Comparison of ENCODE assay signal across 14 cellular contexts in the genomic region with DNA sequence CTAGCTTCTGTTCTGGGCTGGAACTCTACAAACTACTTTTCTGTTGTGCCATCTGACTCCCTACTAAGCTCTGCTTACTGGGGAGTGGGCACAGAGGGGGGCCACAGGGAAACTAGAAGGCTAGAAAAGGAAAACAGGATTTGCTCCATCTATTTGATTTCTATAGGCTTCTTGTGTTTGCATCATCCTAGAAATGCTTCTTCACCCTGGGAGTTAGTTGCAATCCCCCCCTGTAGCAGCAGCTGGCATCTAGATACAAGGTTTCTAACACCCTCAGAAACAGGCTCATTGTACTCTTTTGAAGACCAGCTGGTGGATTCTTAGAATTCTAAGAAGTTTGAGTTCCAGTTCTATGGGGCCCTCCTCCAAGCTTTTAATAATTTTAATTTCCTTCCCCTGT.
DNase-seq lines count a peak whose midpoint lies in the region; FAIRE-seq and TF ChIP-seq lines count a peak whose summit lies in the region.
"Had no signal": no experiment of that assay in that cellular context is flagged by ENCODE, and none has a peak within 500 bp of the region (broad histone marks: within the 10 kb centered on the region; RNA-seq: fewer than 3 reads in every experiment).

No MANE protein-coding gene starts in this region.

- no peak for TF ChIP-seq EP300 in H1 (IDR thresholded peaks at IDR 0.05; ENCODE audit: borderline replicate concordance in 1 of 2, low read depth in 2 of 2, low read length in 2 of 2)

- no peak for FAIRE-seq in H1 (lab: Jason Lieb, UNC)
- FAIRE-seq: H54 had no signal

- H3K4me3 ChIP-seq in H1 (ENCODE audit: extremely low read depth in 1 of 4, insufficient read depth in 2 of 4, low read depth in 3 of 4, low read length in 4 of 4) (no peak overlapping the region), neuronal stem cell (ENCODE audit: low read length in 2 of 2) (no peak overlapping the region)
- H3K4me3 ChIP-seq: BLaER1 had no signal

- H3K14ac ChIP-seq in H1 (ENCODE audit: insufficient read length) (no peak overlapping the region), neuronal stem cell (ENCODE audit: low read length) (no peak overlapping the region)

- H3K4me1 Mint-ChIP-seq in activated CD4-positive, alpha-beta memory T cell treated with anti-CD3 and anti-CD28 coated beads, Interleukin-2, amount 10 ng/mL, durations not matched to agents 7 days and 5 days, result no peaks in the 10 kb centered on the region
- H3K4me1 Mint-ChIP-seq: CD8-positive, alpha-beta memory T cell had no signal

- no peak overlapping the region for H3K27ac Mint-ChIP-seq in activated CD4-positive, alpha-beta memory T cell treated with anti-CD3 and anti-CD28 coated beads, Interleukin-2, amount 10 ng/mL, durations not matched to agents 7 days and 5 days

- no peaks in the 10 kb centered on the region for H3K4me1 ChIP-seq in H1 (replicated peaks in 1 of 4; ENCODE audit: control insufficient read depth in 3 of 4, insufficient read depth in 4 of 4, low read length in 3 of 4)
- no peaks in the 10 kb centered on the region for H3K4me1 ChIP-seq in neuronal stem cell (ENCODE audit: control insufficient read depth in 2 of 2, insufficient read depth in 1 of 2, low read depth in 1 of 2, low read length in 2 of 2)
- H3K4me1 ChIP-seq: BLaER1, Caco-2 had no signal

- H3K9ac ChIP-seq in H1 (replicated peaks in 1 of 4; ENCODE audit: extremely low read depth in 1 of 4, low read depth in 3 of 4, low read length in 3 of 4), result no peak overlapping the region
- H3K9ac ChIP-seq in neuronal stem cell (ENCODE audit: low read depth, low read length, poor library complexity), result no peak overlapping the region
- H3K9ac ChIP-seq: BLaER1 had no signal

- DNase-seq in DMS 273 (lab: John Stamatoyannopoulos, UW; ENCODE audit: unreplicated experiment), result peak; percentile 1
- DNase-seq in DMS 273 treated with DMSO at 0.1 percent for 48 hours (lab: John Stamatoyannopoulos, UW), result no peak
- peak; percentile 14 for DNase-seq in OCI-M1 (lab: John Stamatoyannopoulos, UW)
- DNase-seq in H1 (ENCODE audit: low read depth in 1 of 2, low spot score in 2 of 2), result no peak
- DNase-seq in neuronal stem cell (ENCODE audit: low spot score), result peak; percentile 12
- no peak for DNase-seq in activated CD4-positive, alpha-beta memory T cell treated with anti-CD3 and anti-CD28 coated beads, Interleukin-2, amount 10 ng/mL, durations not matched to agents 7 days and 5 days
- no peak for DNase-seq in NCI-H1694 (lab: John Stamatoyannopoulos, UW)
- DNase-seq in NK-92 (lab: John Stamatoyannopoulos, UW; ENCODE audit: unreplicated experiment), result no peak
- DNase-seq: AML-193; Caco-2; CD8-positive, alpha-beta memory T cell had no signal

- H3K9me3 ChIP-seq in H1 (ENCODE audit: insufficient read depth in 2 of 2, low read depth in 1 of 2, low read length in 1 of 2) (no peaks in the 10 kb centered on the region), neuronal stem cell (replicated peaks in 1 of 2; ENCODE audit: control insufficient read depth in 2 of 2, insufficient read depth in 1 of 2, low read depth in 1 of 2, low read length in 2 of 2) (no peaks in the 10 kb centered on the region)
- H3K9me3 ChIP-seq: BLaER1, Caco-2 had no signal

- H2AK5ac ChIP-seq in H1 (ENCODE audit: low read depth, low read length), result no peak overlapping the region
- no peak overlapping the region for H2AK5ac ChIP-seq in neuronal stem cell (ENCODE audit: low read depth, low read length)

- H3K27me3 Mint-ChIP-seq in activated CD4-positive, alpha-beta memory T cell treated with anti-CD3 and anti-CD28 coated beads, Interleukin-2, amount 10 ng/mL, durations not matched to agents 7 days and 5 days, result no peaks in the 10 kb centered on the region
- H3K27me3 Mint-ChIP-seq: CD8-positive, alpha-beta memory T cell had no signal

- H2BK120ac ChIP-seq in H1 (replicated peaks; ENCODE audit: low read depth, low read length) (no peak overlapping the region), neuronal stem cell (ENCODE audit: low read depth, low read length) (no peak overlapping the region)

- no peaks in the 10 kb centered on the region for H3K36me3 Mint-ChIP-seq in activated CD4-positive, alpha-beta memory T cell treated with anti-CD3 and anti-CD28 coated beads, Interleukin-2, amount 10 ng/mL, durations not matched to agents 7 days and 5 days (ENCODE audit: low read depth)
- H3K36me3 Mint-ChIP-seq: CD8-positive, alpha-beta memory T cell had no signal

- H3K27ac ChIP-seq in H1 (ENCODE audit: low read depth, low read length) (no peak overlapping the region), neuronal stem cell (replicated peaks; ENCODE audit: low read length) (peak overlapping the region; percentile 43)
- H3K27ac ChIP-seq: 22Rv1, BLaER1 had no signal

- H3K4me2 ChIP-seq in H1 (ENCODE audit: insufficient read depth in 1 of 2, low read depth in 2 of 2, low read length in 2 of 2) (no peak overlapping the region), neuronal stem cell (ENCODE audit: insufficient read depth, low read length, poor library complexity, severe bottlenecking) (no peak overlapping the region)
- H3K4me2 ChIP-seq: BLaER1 had no signal

- H2AFZ ChIP-seq in H1 (ENCODE audit: low read length), result peak overlapping the region; percentile 21; the same call in 1 of the 2 replicates
- H2AFZ ChIP-seq in neuronal stem cell (ENCODE audit: low read length), result peak overlapping the region; percentile 22

- no peak overlapping the region for H3K18ac ChIP-seq in H1 (ENCODE audit: extremely low read depth, low read length)
- no peak overlapping the region for H3K18ac ChIP-seq in neuronal stem cell (ENCODE audit: low read length)

- H4K91ac ChIP-seq in H1 (replicated peaks; ENCODE audit: insufficient read length, low read length), result no peak overlapping the region
- H4K91ac ChIP-seq in neuronal stem cell (ENCODE audit: low read depth, low read length, poor library complexity), result no peak overlapping the region

- TF ChIP-seq POLR2A in H1 (IDR thresholded peaks at IDR 0.05; ENCODE audit: control extremely low read depth in 1 of 2, low read depth in 2 of 2, low read length in 2 of 2), result no peak

- H2BK12ac ChIP-seq in H1 (ENCODE audit: low read depth, low read length), result no peak overlapping the region
- H2BK12ac ChIP-seq in neuronal stem cell (ENCODE audit: low read length), result no peak overlapping the region

- no peak overlapping the region for H3K4ac ChIP-seq in H1 (replicated peaks; ENCODE audit: insufficient read length, low read depth, low read length)
- H3K4ac ChIP-seq in neuronal stem cell (ENCODE audit: low read length), result no peak overlapping the region

- TF ChIP-seq RAD21 in H1 (IDR thresholded peaks at IDR 0.05 in 1 of 2, conservative IDR thresholded peaks at IDR 0.05 in 1 of 2; ENCODE audit: low read depth in 2 of 2, low read length in 2 of 2), result peak in 1 of 2 experiments; percentile 30; a peak in 2 of 4 replicates

- H4K5ac ChIP-seq in H1 (ENCODE audit: insufficient read length, low read depth, low read length), result no peak overlapping the region

- H3K23me2 ChIP-seq in H1 (ENCODE audit: low read depth, low read length), result no peaks in the 10 kb centered on the region

- no peak overlapping the region for H2BK15ac ChIP-seq in H1 (ENCODE audit: low read length)
- no peak overlapping the region for H2BK15ac ChIP-seq in neuronal stem cell (ENCODE audit: low read length)

- H3K56ac ChIP-seq in H1 (replicated peaks; ENCODE audit: insufficient read length, low read depth, low read length), result no peak overlapping the region

- no peaks in the 10 kb centered on the region for H3K9me3 Mint-ChIP-seq in activated CD4-positive, alpha-beta memory T cell treated with anti-CD3 and anti-CD28 coated beads, Interleukin-2, amount 10 ng/mL, durations not matched to agents 7 days and 5 days
- H3K9me3 Mint-ChIP-seq: CD8-positive, alpha-beta memory T cell had no signal

- H2BK20ac ChIP-seq in H1 (ENCODE audit: low read length), result no peak overlapping the region

- POLR2A ChIA-PET in H1 (lab: Charles Lee; ENCODE audit: partially characterized antibody), result interaction anchor here (1.2 kb wide), 1 partner anchor 165 kb away, joined by 3 read pairs; no protein-coding TSS in a partner anchor
- POLR2A ChIA-PET in activated CD4-positive, alpha-beta memory T cell treated with anti-CD3 and anti-CD28 coated beads, Interleukin-2, amount 10 ng/mL, durations not matched to agents 7 days and 5 days (lab: Charles Lee), result no interaction called here

- H3K4me3 Mint-ChIP-seq in activated CD4-positive, alpha-beta memory T cell treated with anti-CD3 and anti-CD28 coated beads, Interleukin-2, amount 10 ng/mL, durations not matched to agents 7 days and 5 days, result no peak overlapping the region
- H3K4me3 Mint-ChIP-seq: CD8-positive, alpha-beta memory T cell had no signal

- H4K8ac ChIP-seq in H1 (ENCODE audit: extremely low read depth, insufficient read depth, low read length) (no peak overlapping the region), neuronal stem cell (ENCODE audit: low read depth, low read length) (no peak overlapping the region)

- CTCF ChIA-PET in H1 (lab: Charles Lee; ENCODE audit: partially characterized antibody), result interaction anchor here (1.3 to 2.3 kb wide), 3 partner anchors 27 to 157 kb away, joined by 3 to 5 read pairs (median 5); no protein-coding TSS in a partner anchor
- CTCF ChIA-PET in activated CD4-positive, alpha-beta memory T cell treated with anti-CD3 and anti-CD28 coated beads, Interleukin-2, amount 10 ng/mL, durations not matched to agents 7 days and 5 days (lab: Charles Lee), result interaction anchor here (0.7 kb wide), 2 partner anchors 1362 to 1512 kb away, joined by 4 read pairs; no protein-coding TSS in a partner anchor

- H3K23ac ChIP-seq in H1 (ENCODE audit: insufficient read length), result no peak overlapping the region
- H3K23ac ChIP-seq in neuronal stem cell (ENCODE audit: low read depth, low read length, poor library complexity), result no peak overlapping the region

- H2BK5ac ChIP-seq in H1 (ENCODE audit: low read depth, low read length), result no peak overlapping the region
- no peak overlapping the region for H2BK5ac ChIP-seq in neuronal stem cell (ENCODE audit: low read length)

- no peaks in the 10 kb centered on the region for H3K79me1 ChIP-seq in H1 (ENCODE audit: low read depth, low read length)
- no peaks in the 10 kb centered on the region for H3K79me1 ChIP-seq in neuronal stem cell (ENCODE audit: low read depth, low read length)

- TF ChIP-seq CTCF in H1 (IDR thresholded peaks at IDR 0.05; ENCODE audit: control extremely low read depth in 1 of 3, insufficient read depth in 1 of 3, low read depth in 1 of 3, low read length in 3 of 3), result no peak

- no peaks in the 10 kb centered on the region for H3K79me2 ChIP-seq in H1 (ENCODE audit: control insufficient read depth in 1 of 2, insufficient read depth in 2 of 2, low read length in 2 of 2)

- H3K36me3 ChIP-seq in H1 (ENCODE audit: control insufficient read depth in 2 of 4, insufficient read depth in 4 of 4, low read length in 3 of 4) (no peaks in the 10 kb centered on the region), neuronal stem cell (replicated peaks in 1 of 2; ENCODE audit: control insufficient read depth in 2 of 2, insufficient read depth in 2 of 2, low read length in 2 of 2) (no peaks in the 10 kb centered on the region)
- H3K36me3 ChIP-seq: BLaER1 had no signal

- H3K27me3 ChIP-seq in H1 (replicated peaks in 1 of 4; ENCODE audit: control insufficient read depth in 3 of 4, extremely low read depth in 1 of 4, insufficient read depth in 3 of 4, low read length in 3 of 4), result no peaks in the 10 kb centered on the region
- H3K27me3 ChIP-seq in neuronal stem cell (ENCODE audit: control insufficient read depth in 3 of 3, insufficient read depth in 3 of 3, low read depth in 1 of 3, low read length in 3 of 3), result no peaks in the 10 kb centered on the region
- H3K27me3 ChIP-seq: BLaER1 had no signal

- H4K20me1 ChIP-seq in H1 (replicated peaks in 1 of 2; ENCODE audit: control insufficient read depth in 1 of 2, insufficient read depth in 2 of 2, low read length in 2 of 2), result no peaks in the 10 kb centered on the region
- H4K20me1 ChIP-seq: BLaER1 had no signal

Comparison
In these comparisons a context has a peak if more than half of its experiments do, and no peak if none do; other contexts are left out.
1. DNase-seq: peak in DMS 273 (single experiment), OCI-M1 (single experiment) and neuronal stem cell (single experiment); none in DMS 273 treated with DMSO at 0.1 percent for 48 hours (single experiment), H1 (0 of 2), activated CD4-positive, alpha-beta memory T cell treated with anti-CD3 and anti-CD28 coated beads, Interleukin-2, amount 10 ng/mL, durations not matched to agents 7 days and 5 days (single experiment), NCI-H1694 (single experiment) and NK-92 (single experiment).